ENCODE assay signal across 14 cellular contexts in the genomic region with DNA sequence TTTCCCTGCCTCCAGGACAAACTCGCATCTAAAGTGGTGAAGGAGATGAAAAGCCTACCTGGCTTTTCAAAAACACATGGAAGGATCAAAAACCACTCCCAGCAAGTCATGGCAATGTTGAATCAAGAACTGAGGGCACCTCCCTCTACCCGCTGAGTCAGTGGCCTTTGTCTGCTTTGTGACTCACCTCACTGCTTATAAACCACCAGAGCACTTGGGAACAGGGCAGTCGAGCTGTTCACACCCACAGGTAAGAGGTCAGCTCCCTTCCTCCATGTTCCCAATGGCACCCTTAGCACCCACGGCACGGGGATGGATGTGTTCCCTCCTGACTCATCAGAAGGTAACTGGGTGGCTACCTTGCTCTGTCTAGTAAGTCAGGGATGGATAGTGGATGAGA. TPM values are rescaled to one million over a fixed set of nuclear protein-coding genes. Genes with fewer than 3 reads are reported as not detected.
A peak's percentile ranks its signal among the peaks of the same experiment; 100 is the strongest.
DNase-seq lines count a peak whose midpoint lies in the region; ATAC-seq and TF ChIP-seq lines count a peak whose summit lies in the region.
"Had no signal": no experiment of that assay in that cellular context is flagged by ENCODE, and none has a peak within 500 bp of the region (broad histone marks: within the 10 kb centered on the region; RNA-seq: fewer than 3 reads in every experiment).

No MANE protein-coding gene starts in this region.

- no peak overlapping the region for H3K4me3 ChIP-seq in kidney epithelial cell (ENCODE audit: low read depth, low read length)
- H3K4me3 ChIP-seq: cardiac muscle cell had no signal

- no peak overlapping the region for H3K4me3 Mint-ChIP-seq in natural killer cell treated with Interleukin-12 subunit alpha and Interleukin-12 subunit beta and Interleukin-15 and Interleukin-18, amount 100 ng/mL, for 72 hours
- H3K4me3 Mint-ChIP-seq in T-cell, result no peak overlapping the region
- H3K4me3 Mint-ChIP-seq: neural crest cell had no signal

- in situ Hi-C loops in ACHN (cut with HindIII; ENCODE audit: low pct_ligation_motif_present, low pct_unique_long_range_greater_than_20kb, low sequenced_read_pairs), result no loop called here

- POLR2A ChIA-PET in T-cell (lab: Charles Lee), result no interaction called here

- CTCF ChIA-PET in T-cell (lab: Charles Lee), result no interaction called here

- TF ChIP-seq CTCF in kidney epithelial cell (IDR thresholded peaks at IDR 0.05; ENCODE audit: insufficient read depth, low read length, poor library complexity, severe bottlenecking), result no peak

- no peaks in the 10 kb centered on the region for H3K27me3 ChIP-seq in kidney epithelial cell (ENCODE audit: control insufficient read depth, insufficient read depth, low read length)
- H3K27me3 ChIP-seq: cardiac muscle cell had no signal

- no peaks in the 10 kb centered on the region for H3K27me3 Mint-ChIP-seq in natural killer cell treated with Interleukin-12 subunit alpha and Interleukin-12 subunit beta and Interleukin-15 and Interleukin-18, amount 100 ng/mL, for 72 hours
- peaks cover 0 to 6% of the 10 kb centered on the region in 2 donors for H3K27me3 Mint-ChIP-seq in T-cell

- H3K36me3 ChIP-seq in kidney epithelial cell (ENCODE audit: control insufficient read depth, insufficient read depth, low read length), result no peaks in the 10 kb centered on the region
- H3K36me3 ChIP-seq: cardiac muscle cell had no signal

- no peak overlapping the region for H3K27ac Mint-ChIP-seq in natural killer cell treated with Interleukin-12 subunit alpha and Interleukin-12 subunit beta and Interleukin-15 and Interleukin-18, amount 100 ng/mL, for 72 hours
- H3K27ac Mint-ChIP-seq in T-cell, result no peak overlapping the region
- H3K27ac Mint-ChIP-seq: activated T-helper 2 cell treated with anti-CD3 and anti-CD28 coated beads, Interferon-gamma antibody, Interleukin-2, Interleukin-4, amounts not matched to agents 10 μg/mL and 5 μg/mL and 100 μg/mL, durations not matched to agents 14 hours and 24 hours and 36 hours had no signal

- no peaks in the 10 kb centered on the region for H3K9me3 Mint-ChIP-seq in natural killer cell treated with Interleukin-12 subunit alpha and Interleukin-12 subunit beta and Interleukin-15 and Interleukin-18, amount 100 ng/mL, for 72 hours
- H3K9me3 Mint-ChIP-seq in T-cell, result peaks cover 0 to 14% (median 5%) of the 10 kb centered on the region in 3 donors
- H3K9me3 Mint-ChIP-seq: activated T-helper 2 cell treated with anti-CD3 and anti-CD28 coated beads, Interferon-gamma antibody, Interleukin-2, Interleukin-4, amounts not matched to agents 10 μg/mL and 5 μg/mL and 100 μg/mL, durations not matched to agents 14 hours and 24 hours and 36 hours had no signal

- ATAC-seq in left lobe of liver (no peak), T-cell (replicated peaks in 1 of 4) (no peak)
- no peak for ATAC-seq in natural killer cell treated with Interleukin-12 subunit alpha and Interleukin-12 subunit beta and Interleukin-15 and Interleukin-18, amount 100 ng/mL, for 72 hours

- DNase-seq in ACHN, result peak; percentile 77
- DNase-seq in HS-5 (ENCODE audit: low read depth), result peak; percentile 49
- peak; percentile 84 for DNase-seq in astrocyte of the hippocampus (ENCODE audit: low read depth, low spot score)
- DNase-seq in kidney epithelial cell (ENCODE audit: low read depth), result peak; percentile 92
- no peak for DNase-seq in left lobe of liver (ENCODE audit: low spot score)
- DNase-seq in NCI-H1694 treated with DMSO at 0.1 percent for 48 hours (lab: John Stamatoyannopoulos, UW), result no peak
- no peak for DNase-seq in natural killer cell treated with Interleukin-12 subunit alpha and Interleukin-12 subunit beta and Interleukin-15 and Interleukin-18, amount 100 ng/mL, for 72 hours (ENCODE audit: low spot score)
- no peak for DNase-seq in T-cell
- DNase-seq: NCI-H1048; NCI-H526; stimulated activated CD8-positive, alpha-beta memory T cell treated with anti-CD3 and anti-CD28 coated beads, Interleukin-4, amount 100 ng/mL, for 48 hours had no signal

- H3K36me3 Mint-ChIP-seq in natural killer cell treated with Interleukin-12 subunit alpha and Interleukin-12 subunit beta and Interleukin-15 and Interleukin-18, amount 100 ng/mL, for 72 hours, result no peaks in the 10 kb centered on the region
- H3K36me3 Mint-ChIP-seq in T-cell, result no peaks in the 10 kb centered on the region

- H3K4me1 Mint-ChIP-seq in natural killer cell treated with Interleukin-12 subunit alpha and Interleukin-12 subunit beta and Interleukin-15 and Interleukin-18, amount 100 ng/mL, for 72 hours (ENCODE audit: low read depth in 2 of 2), result no peaks in the 10 kb centered on the region
- H3K4me1 Mint-ChIP-seq in T-cell, result no peaks in the 10 kb centered on the region

RNA-seq across cellular contexts. Expression of gene TENM4, which starts 21.7 kb away (rescaled TPM):
- total RNA-seq in kidney epithelial cell (35.3 and 49.4 TPM in 2 replicates), left lobe of liver (0.08 TPM), T-cell (under 1 TPM in 3 of 5 donors, not detected in 2; 0.03 to 0.35 (median 0.03) TPM)
- not detected for total RNA-seq in natural killer cell treated with Interleukin-12 subunit alpha and Interleukin-12 subunit beta and Interleukin-15 and Interleukin-18, amount 100 ng/mL, for 72 hours
- total RNA-seq: activated T-helper 2 cell treated with anti-CD3 and anti-CD28 coated beads, Interferon-gamma antibody, Interleukin-2, Interleukin-4, amounts not matched to agents 10 μg/mL and 5 μg/mL and 100 μg/mL, durations not matched to agents 14 hours and 24 hours and 36 hours had no signal

Comparison
In these comparisons a context has a peak if more than half of its experiments do, and no peak if none do; other contexts are left out.
1. DNase-seq: peak in ACHN (single experiment), HS-5 (single experiment), astrocyte of the hippocampus (single experiment) and kidney epithelial cell (single experiment); none in left lobe of liver (single experiment), NCI-H1694 treated with DMSO at 0.1 percent for 48 hours (single experiment), natural killer cell treated with Interleukin-12 subunit alpha and Interleukin-12 subunit beta and Interleukin-15 and Interleukin-18, amount 100 ng/mL, for 72 hours (single experiment) and T-cell (0 of 34).
2. RNA of gene TENM4, which starts 21.7 kb away (total RNA-seq): 35.3 to 49.4 TPM in kidney epithelial cell; 0.08 TPM in left lobe of liver (single experiment), 0.03 to 0.35 TPM in T-cell and not detected in natural killer cell treated with Interleukin-12 subunit alpha and Interleukin-12 subunit beta and Interleukin-15 and Interleukin-18, amount 100 ng/mL, for 72 hours; every median in the first group is over 10 times any median in the second.